ENCODE assay signal across 1 cellular context in the genomic region with DNA sequence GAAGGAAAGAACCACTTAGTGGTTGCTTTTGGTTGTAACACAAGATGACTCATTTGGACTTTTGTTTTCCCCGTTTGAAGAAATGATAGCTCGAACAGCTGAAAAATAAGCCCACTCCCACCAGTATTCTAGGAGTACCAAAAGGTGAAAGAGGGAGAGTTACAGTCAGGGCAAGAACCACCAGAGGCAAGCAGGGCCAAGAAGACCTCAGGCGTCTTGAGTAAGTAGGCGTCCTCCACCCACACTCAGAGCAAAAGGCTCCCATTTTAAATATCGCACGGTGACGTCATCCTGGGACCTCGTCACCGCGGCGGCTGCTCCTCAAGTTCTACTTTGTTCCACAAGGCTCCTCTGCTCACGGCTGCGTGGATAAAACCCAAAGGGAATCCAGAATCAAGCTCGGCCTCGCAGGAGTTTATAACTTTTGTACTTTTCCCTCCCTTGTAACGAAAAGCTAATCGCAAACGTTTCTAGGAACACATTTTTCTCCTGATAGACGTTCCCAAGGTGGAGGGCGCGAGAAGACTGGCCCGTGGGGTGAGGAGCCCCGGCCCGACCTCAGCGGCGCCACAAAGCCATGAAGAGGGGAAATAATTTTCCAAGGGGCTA.
TF ChIP-seq lines count a peak whose summit lies in the region.

No MANE protein-coding gene starts in this region.

TF ChIP-seq in HepG2, 621 proteins besides CTCF, POLR2A, EP300 and RAD21 (continued from another document and continues in another):
- TF ChIP-seq, protein P1, sequence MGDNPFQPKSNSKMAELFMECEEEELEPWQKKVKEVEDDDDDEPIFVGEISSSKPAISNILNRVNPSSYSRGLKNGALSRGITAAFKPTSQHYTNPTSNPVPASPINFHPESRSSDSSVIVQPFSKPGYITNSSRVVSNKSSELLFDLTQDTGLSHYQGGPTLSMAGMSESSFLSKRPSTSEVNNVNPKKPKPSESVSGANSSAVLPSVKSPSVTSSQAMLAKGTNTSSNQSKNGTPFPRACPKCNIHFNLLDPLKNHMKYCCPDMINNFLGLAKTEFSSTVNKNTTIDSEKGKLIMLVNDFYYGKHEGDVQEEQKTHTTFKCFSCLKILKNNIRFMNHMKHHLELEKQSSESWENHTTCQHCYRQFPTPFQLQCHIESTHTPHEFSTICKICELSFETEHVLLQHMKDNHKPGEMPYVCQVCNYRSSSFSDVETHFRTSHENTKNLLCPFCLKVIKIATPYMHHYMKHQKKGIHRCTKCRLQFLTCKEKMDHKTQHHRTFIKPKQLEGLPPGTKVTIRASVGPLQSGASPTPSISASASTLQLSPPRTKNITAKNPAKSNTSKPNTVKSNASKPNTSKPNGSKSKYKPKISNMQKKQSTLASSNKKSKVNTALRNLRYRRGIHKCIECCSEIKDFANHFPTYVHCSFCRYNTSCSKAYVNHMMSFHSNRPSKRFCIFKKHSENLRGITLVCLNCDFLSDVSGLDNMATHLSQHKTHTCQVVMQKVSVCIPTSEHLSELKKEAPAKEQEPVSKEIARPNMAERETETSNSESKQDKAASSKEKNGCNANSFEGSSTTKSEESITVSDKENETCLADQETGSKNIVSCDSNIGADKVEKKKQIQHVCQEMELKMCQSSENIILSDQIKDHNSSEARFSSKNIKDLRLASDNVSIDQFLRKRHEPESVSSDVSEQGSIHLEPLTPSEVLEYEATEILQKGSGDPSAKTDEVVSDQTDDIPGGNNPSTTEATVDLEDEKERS (CRISPR knock-in tag; IDR thresholded peaks at IDR 0.05), result no peak
- TF ChIP-seq, protein P2, sequence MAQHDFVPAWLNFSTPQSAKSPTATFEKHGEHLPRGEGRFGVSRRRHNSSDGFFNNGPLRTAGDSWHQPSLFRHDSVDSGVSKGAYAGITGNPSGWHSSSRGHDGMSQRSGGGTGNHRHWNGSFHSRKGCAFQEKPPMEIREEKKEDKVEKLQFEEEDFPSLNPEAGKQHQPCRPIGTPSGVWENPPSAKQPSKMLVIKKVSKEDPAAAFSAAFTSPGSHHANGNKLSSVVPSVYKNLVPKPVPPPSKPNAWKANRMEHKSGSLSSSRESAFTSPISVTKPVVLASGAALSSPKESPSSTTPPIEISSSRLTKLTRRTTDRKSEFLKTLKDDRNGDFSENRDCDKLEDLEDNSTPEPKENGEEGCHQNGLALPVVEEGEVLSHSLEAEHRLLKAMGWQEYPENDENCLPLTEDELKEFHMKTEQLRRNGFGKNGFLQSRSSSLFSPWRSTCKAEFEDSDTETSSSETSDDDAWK (CRISPR knock-in tag; IDR thresholded peaks at IDR 0.05), result no peak
- TF ChIP-seq ZNF333 (CRISPR knock-in tag; IDR thresholded peaks at IDR 0.05; ENCODE audit: borderline replicate concordance) (peak; percentile 27; the same call in 1 of the 2 replicates), CBX2 (IDR thresholded peaks at IDR 0.05; ENCODE audit: low read depth, low read length) (no peak), CBX2 (CRISPR knock-in tag; IDR thresholded peaks at IDR 0.05; ENCODE audit: low read depth) (no peak), BRCA1 (CRISPR knock-in tag; IDR thresholded peaks at IDR 0.05) (no peak), PLRG1 (conservative IDR thresholded peaks at IDR 0.05) (no peak), ZNF607 (CRISPR knock-in tag; IDR thresholded peaks at IDR 0.05; ENCODE audit: borderline replicate concordance) (no peak; the same call in 1 of the 2 replicates), SP5 (CRISPR knock-in tag; IDR thresholded peaks at IDR 0.05; ENCODE audit: borderline replicate concordance, low read depth) (no peak), ATAD3A (CRISPR knock-in tag; IDR thresholded peaks at IDR 0.05) (no peak), RFXANK (CRISPR knock-in tag; IDR thresholded peaks at IDR 0.05) (no peak), SAP130 (CRISPR knock-in tag; IDR thresholded peaks at IDR 0.05; ENCODE audit: low read depth) (peak; percentile 11; the same call in 1 of the 2 replicates), SNAPC2 (CRISPR knock-in tag; IDR thresholded peaks at IDR 0.05) (no peak), JUND (CRISPR knock-in tag; IDR thresholded peaks at IDR 0.05) (peak; percentile 72; the same call in 1 of the 2 replicates), ZNF501 (CRISPR knock-in tag; IDR thresholded peaks at IDR 0.05) (peak; percentile 33; the same call in 1 of the 2 replicates), ZNF605 (CRISPR knock-in tag; IDR thresholded peaks at IDR 0.05) (peak; percentile 24; the same call in 1 of the 2 replicates), ZNF772 (CRISPR knock-in tag; IDR thresholded peaks at IDR 0.05) (0 out of 2 replicates have a peak, but pooled peaks have one; percentile 17), SRSF9 (IDR thresholded peaks at IDR 0.05; ENCODE audit: borderline replicate concordance, insufficient read depth, low read depth, low read length, poor library complexity, severe bottlenecking) (no peak), ZNF33B (CRISPR knock-in tag; IDR thresholded peaks at IDR 0.05) (0 out of 2 replicates have a peak, but pooled peaks have one; percentile 47), HDAC1 (CRISPR knock-in tag; IDR thresholded peaks at IDR 0.05) (no peak), RAD51 (IDR thresholded peaks at IDR 0.05; ENCODE audit: borderline replicate concordance) (no peak), ZNF564 (CRISPR knock-in tag; IDR thresholded peaks at IDR 0.05) (0 out of 2 replicates have a peak, but pooled peaks have one; percentile 54), ZNF136 (CRISPR knock-in tag; IDR thresholded peaks at IDR 0.05; ENCODE audit: low read depth) (no peak), ZNF557 (CRISPR knock-in tag; IDR thresholded peaks at IDR 0.05) (no peak)
- TF ChIP-seq, protein P3, sequence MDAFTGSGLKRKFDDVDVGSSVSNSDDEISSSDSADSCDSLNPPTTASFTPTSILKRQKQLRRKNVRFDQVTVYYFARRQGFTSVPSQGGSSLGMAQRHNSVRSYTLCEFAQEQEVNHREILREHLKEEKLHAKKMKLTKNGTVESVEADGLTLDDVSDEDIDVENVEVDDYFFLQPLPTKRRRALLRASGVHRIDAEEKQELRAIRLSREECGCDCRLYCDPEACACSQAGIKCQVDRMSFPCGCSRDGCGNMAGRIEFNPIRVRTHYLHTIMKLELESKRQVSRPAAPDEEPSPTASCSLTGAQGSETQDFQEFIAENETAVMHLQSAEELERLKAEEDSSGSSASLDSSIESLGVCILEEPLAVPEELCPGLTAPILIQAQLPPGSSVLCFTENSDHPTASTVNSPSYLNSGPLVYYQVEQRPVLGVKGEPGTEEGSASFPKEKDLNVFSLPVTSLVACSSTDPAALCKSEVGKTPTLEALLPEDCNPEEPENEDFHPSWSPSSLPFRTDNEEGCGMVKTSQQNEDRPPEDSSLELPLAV (CRISPR knock-in tag; conservative IDR thresholded peaks at IDR 0.05; ENCODE audit: low read depth), result no peak
- TF ChIP-seq, protein P4, sequence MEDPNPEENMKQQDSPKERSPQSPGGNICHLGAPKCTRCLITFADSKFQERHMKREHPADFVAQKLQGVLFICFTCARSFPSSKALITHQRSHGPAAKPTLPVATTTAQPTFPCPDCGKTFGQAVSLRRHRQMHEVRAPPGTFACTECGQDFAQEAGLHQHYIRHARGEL (CRISPR knock-in tag; IDR thresholded peaks at IDR 0.05), result 0 out of 2 replicates have a peak, but pooled peaks have one; percentile 24
- TF ChIP-seq, protein P5, sequence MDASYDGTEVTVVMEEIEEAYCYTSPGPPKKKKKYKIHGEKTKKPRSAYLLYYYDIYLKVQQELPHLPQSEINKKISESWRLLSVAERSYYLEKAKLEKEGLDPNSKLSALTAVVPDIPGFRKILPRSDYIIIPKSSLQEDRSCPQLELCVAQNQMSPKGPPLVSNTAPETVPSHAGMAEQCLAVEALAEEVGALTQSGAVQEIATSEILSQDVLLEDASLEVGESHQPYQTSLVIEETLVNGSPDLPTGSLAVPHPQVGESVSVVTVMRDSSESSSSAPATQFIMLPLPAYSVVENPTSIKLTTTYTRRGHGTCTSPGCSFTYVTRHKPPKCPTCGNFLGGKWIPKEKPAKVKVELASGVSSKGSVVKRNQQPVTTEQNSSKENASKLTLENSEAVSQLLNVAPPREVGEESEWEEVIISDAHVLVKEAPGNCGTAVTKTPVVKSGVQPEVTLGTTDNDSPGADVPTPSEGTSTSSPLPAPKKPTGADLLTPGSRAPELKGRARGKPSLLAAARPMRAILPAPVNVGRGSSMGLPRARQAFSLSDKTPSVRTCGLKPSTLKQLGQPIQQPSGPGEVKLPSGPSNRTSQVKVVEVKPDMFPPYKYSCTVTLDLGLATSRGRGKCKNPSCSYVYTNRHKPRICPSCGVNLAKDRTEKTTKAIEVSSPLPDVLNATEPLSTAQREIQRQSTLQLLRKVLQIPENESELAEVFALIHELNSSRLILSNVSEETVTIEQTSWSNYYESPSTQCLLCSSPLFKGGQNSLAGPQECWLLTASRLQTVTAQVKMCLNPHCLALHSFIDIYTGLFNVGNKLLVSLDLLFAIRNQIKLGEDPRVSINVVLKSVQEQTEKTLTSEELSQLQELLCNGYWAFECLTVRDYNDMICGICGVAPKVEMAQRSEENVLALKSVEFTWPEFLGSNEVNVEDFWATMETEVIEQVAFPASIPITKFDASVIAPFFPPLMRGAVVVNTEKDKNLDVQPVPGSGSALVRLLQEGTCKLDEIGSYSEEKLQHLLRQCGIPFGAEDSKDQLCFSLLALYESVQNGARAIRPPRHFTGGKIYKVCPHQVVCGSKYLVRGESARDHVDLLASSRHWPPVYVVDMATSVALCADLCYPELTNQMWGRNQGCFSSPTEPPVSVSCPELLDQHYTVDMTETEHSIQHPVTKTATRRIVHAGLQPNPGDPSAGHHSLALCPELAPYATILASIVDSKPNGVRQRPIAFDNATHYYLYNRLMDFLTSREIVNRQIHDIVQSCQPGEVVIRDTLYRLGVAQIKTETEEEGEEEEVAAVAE (CRISPR knock-in tag; IDR thresholded peaks at IDR 0.05; ENCODE audit: borderline replicate concordance), result no peak
- TF ChIP-seq, protein P6, sequence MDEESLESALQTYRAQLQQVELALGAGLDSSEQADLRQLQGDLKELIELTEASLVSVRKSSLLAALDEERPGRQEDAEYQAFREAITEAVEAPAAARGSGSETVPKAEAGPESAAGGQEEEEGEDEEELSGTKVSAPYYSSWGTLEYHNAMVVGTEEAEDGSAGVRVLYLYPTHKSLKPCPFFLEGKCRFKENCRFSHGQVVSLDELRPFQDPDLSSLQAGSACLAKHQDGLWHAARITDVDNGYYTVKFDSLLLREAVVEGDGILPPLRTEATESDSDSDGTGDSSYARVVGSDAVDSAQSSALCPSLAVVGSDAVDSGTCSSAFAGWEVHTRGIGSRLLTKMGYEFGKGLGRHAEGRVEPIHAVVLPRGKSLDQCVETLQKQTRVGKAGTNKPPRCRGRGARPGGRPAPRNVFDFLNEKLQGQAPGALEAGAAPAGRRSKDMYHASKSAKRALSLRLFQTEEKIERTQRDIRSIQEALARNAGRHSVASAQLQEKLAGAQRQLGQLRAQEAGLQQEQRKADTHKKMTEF (CRISPR knock-in tag; IDR thresholded peaks at IDR 0.05), result peak; percentile 20; the same call in 1 of the 2 replicates
- TF ChIP-seq, protein P7, sequence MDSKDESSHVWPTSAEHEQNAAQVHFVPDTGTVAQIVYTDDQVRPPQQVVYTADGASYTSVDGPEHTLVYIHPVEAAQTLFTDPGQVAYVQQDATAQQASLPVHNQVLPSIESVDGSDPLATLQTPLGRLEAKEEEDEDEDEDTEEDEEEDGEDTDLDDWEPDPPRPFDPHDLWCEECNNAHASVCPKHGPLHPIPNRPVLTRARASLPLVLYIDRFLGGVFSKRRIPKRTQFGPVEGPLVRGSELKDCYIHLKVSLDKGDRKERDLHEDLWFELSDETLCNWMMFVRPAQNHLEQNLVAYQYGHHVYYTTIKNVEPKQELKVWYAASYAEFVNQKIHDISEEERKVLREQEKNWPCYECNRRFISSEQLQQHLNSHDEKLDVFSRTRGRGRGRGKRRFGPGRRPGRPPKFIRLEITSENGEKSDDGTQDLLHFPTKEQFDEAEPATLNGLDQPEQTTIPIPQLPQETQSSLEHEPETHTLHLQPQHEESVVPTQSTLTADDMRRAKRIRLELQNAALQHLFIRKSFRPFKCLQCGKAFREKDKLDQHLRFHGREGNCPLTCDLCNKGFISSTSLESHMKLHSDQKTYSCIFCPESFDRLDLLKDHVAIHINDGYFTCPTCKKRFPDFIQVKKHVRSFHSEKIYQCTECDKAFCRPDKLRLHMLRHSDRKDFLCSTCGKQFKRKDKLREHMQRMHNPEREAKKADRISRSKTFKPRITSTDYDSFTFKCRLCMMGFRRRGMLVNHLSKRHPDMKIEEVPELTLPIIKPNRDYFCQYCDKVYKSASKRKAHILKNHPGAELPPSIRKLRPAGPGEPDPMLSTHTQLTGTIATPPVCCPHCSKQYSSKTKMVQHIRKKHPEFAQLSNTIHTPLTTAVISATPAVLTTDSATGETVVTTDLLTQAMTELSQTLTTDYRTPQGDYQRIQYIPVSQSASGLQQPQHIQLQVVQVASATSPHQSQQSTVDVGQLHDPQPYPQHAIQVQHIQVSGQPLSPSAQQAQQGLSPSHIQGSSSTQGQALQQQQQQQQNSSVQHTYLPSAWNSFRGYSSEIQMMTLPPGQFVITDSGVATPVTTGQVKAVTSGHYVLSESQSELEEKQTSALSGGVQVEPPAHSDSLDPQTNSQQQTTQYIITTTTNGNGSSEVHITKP (CRISPR knock-in tag; IDR thresholded peaks at IDR 0.05; ENCODE audit: low read depth), result 0 out of 2 replicates have a peak, but pooled peaks have one; percentile 17
- TF ChIP-seq, protein P8, sequence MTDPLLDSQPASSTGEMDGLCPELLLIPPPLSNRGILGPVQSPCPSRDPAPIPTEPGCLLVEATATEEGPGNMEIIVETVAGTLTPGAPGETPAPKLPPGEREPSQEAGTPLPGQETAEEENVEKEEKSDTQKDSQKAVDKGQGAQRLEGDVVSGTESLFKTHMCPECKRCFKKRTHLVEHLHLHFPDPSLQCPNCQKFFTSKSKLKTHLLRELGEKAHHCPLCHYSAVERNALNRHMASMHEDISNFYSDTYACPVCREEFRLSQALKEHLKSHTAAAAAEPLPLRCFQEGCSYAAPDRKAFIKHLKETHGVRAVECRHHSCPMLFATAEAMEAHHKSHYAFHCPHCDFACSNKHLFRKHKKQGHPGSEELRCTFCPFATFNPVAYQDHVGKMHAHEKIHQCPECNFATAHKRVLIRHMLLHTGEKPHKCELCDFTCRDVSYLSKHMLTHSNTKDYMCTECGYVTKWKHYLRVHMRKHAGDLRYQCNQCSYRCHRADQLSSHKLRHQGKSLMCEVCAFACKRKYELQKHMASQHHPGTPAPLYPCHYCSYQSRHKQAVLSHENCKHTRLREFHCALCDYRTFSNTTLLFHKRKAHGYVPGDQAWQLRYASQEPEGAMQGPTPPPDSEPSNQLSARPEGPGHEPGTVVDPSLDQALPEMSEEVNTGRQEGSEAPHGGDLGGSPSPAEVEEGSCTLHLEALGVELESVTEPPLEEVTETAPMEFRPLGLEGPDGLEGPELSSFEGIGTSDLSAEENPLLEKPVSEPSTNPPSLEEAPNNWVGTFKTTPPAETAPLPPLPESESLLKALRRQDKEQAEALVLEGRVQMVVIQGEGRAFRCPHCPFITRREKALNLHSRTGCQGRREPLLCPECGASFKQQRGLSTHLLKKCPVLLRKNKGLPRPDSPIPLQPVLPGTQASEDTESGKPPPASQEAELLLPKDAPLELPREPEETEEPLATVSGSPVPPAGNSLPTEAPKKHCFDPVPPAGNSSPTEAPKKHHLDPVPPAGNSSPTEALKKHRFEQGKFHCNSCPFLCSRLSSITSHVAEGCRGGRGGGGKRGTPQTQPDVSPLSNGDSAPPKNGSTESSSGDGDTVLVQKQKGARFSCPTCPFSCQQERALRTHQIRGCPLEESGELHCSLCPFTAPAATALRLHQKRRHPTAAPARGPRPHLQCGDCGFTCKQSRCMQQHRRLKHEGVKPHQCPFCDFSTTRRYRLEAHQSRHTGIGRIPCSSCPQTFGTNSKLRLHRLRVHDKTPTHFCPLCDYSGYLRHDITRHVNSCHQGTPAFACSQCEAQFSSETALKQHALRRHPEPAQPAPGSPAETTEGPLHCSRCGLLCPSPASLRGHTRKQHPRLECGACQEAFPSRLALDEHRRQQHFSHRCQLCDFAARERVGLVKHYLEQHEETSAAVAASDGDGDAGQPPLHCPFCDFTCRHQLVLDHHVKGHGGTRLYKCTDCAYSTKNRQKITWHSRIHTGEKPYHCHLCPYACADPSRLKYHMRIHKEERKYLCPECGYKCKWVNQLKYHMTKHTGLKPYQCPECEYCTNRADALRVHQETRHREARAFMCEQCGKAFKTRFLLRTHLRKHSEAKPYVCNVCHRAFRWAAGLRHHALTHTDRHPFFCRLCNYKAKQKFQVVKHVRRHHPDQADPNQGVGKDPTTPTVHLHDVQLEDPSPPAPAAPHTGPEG (CRISPR knock-in tag; IDR thresholded peaks at IDR 0.05), result 0 out of 2 replicates have a peak, but pooled peaks have one; percentile 3
